Comparison of ENCODE assay signal across 12 cellular contexts in genomic region chr5:176540956-176541337, GRCh38. TPM values are rescaled to one million over a fixed set of nuclear protein-coding genes. Genes with fewer than 3 reads are reported as not detected.
DNase-seq lines count a peak whose midpoint lies in the region; ATAC-seq and TF ChIP-seq lines count a peak whose summit lies in the region.
"Had no signal": no experiment of that assay in that cellular context is flagged by ENCODE, and none has a peak within 500 bp of the region (broad histone marks: within the 10 kb centered on the region; RNA-seq: fewer than 3 reads in every experiment).

No MANE protein-coding gene starts in this region.

- TF ChIP-seq CTCF in heart left ventricle (IDR thresholded peaks at IDR 0.05) (no peak), vagina (IDR thresholded peaks at IDR 0.05) (no peak), tibial artery (IDR thresholded peaks at IDR 0.05) (no peak)

- H2AK5ac ChIP-seq in mesenchymal stem cell (ENCODE audit: low read length, severe bottlenecking) = peak overlapping the region; percentile 9

- no peak overlapping the region for H2AFZ ChIP-seq in mesenchymal stem cell (ENCODE audit: low read depth, low read length)

- H4K8ac ChIP-seq in mesenchymal stem cell (ENCODE audit: low read length) = no peak overlapping the region

- peak overlapping the region in 1 of 2 experiments; percentile 59 for H3K18ac ChIP-seq in mesenchymal stem cell (ENCODE audit: low read depth in 1 of 2, low read length in 2 of 2)

- peaks cover 54% of the 10 kb centered on the region for H3K4me1 Mint-ChIP-seq in activated naive CD8-positive, alpha-beta T cell treated with anti-CD3 and anti-CD28 coated beads, Interleukin-2, amount 10 ng/mL, durations not matched to agents 7 days and 5 days

- peaks cover 0 to 62% (median 29%) of the 10 kb centered on the region in 12 donors for H3K4me1 ChIP-seq in heart left ventricle
- H3K4me1 ChIP-seq in mesenchymal stem cell (ENCODE audit: control insufficient read depth, insufficient read depth, low read depth, low read length) = peaks cover 28% of the 10 kb centered on the region
- peaks cover 42% of the 10 kb centered on the region for H3K4me1 ChIP-seq in vagina
- peaks cover 0 to 27% (median 19%) of the 10 kb centered on the region in 4 donors for H3K4me1 ChIP-seq in tibial artery

- no peaks in the 10 kb centered on the region for H3K27me3 Mint-ChIP-seq in activated naive CD8-positive, alpha-beta T cell treated with anti-CD3 and anti-CD28 coated beads, Interleukin-2, amount 10 ng/mL, durations not matched to agents 7 days and 5 days

- peak overlapping the region; percentile 97 for H3K4me3 Mint-ChIP-seq in activated naive CD8-positive, alpha-beta T cell treated with anti-CD3 and anti-CD28 coated beads, Interleukin-2, amount 10 ng/mL, durations not matched to agents 7 days and 5 days

- H3K9ac ChIP-seq in mesenchymal stem cell (ENCODE audit: low read length) = no peak overlapping the region

- POLR2A ChIA-PET in activated naive CD8-positive, alpha-beta T cell treated with anti-CD3 and anti-CD28 coated beads, Interleukin-2, amount 10 ng/mL, durations not matched to agents 7 days and 5 days (lab: Charles Lee) = interaction anchor here (0.6 to 6.5 kb wide), 4 partner anchors 9 to 125 kb away, joined by 3 to 167 read pairs (median 12); no protein-coding TSS in a partner anchor

- H2BK15ac ChIP-seq in mesenchymal stem cell (ENCODE audit: low read depth, poor library complexity, severe bottlenecking) = no peak overlapping the region

- no peaks in the 10 kb centered on the region for H3K9me3 Mint-ChIP-seq in activated naive CD8-positive, alpha-beta T cell treated with anti-CD3 and anti-CD28 coated beads, Interleukin-2, amount 10 ng/mL, durations not matched to agents 7 days and 5 days

- peak overlapping the region; percentile 96 for H3K27ac Mint-ChIP-seq in activated naive CD8-positive, alpha-beta T cell treated with anti-CD3 and anti-CD28 coated beads, Interleukin-2, amount 10 ng/mL, durations not matched to agents 7 days and 5 days

- H2BK120ac ChIP-seq in mesenchymal stem cell (ENCODE audit: low read depth, low read length) = no peak overlapping the region

- ATAC-seq in heart left ventricle = no peak
- ATAC-seq in activated naive CD8-positive, alpha-beta T cell treated with anti-CD3 and anti-CD28 coated beads, Interleukin-2, amount 10 ng/mL, durations not matched to agents 7 days and 5 days (ENCODE audit: low read depth) = no peak
- ATAC-seq in HG03432 (IDR thresholded peaks at IDR 0.05; ENCODE audit: unreplicated experiment) = no peak

- H3K36me3 ChIP-seq in heart left ventricle = no peaks in the 10 kb centered on the region
- H3K36me3 ChIP-seq in mesenchymal stem cell (ENCODE audit: control insufficient read depth in 1 of 2, insufficient read depth in 2 of 2, low read depth in 1 of 2, low read length in 2 of 2) = no peaks in the 10 kb centered on the region
- no peaks in the 10 kb centered on the region for H3K36me3 ChIP-seq in vagina
- H3K36me3 ChIP-seq in tibial artery = no peaks in the 10 kb centered on the region

- H3K27me3 ChIP-seq in heart left ventricle = no peaks in the 10 kb centered on the region
- H3K27me3 ChIP-seq in mesenchymal stem cell (ENCODE audit: control insufficient read depth in 1 of 2, insufficient read depth in 1 of 2, low read length in 2 of 2) = no peaks in the 10 kb centered on the region
- no peaks in the 10 kb centered on the region for H3K27me3 ChIP-seq in vagina
- no peaks in the 10 kb centered on the region for H3K27me3 ChIP-seq in tibial artery
- H3K27me3 ChIP-seq: dorsolateral prefrontal cortex had no signal

- peak overlapping the region; percentile 83 for H4K91ac ChIP-seq in mesenchymal stem cell (ENCODE audit: low read length)

- no peak overlapping the region for H3K14ac ChIP-seq in mesenchymal stem cell (ENCODE audit: low read length in 2 of 2)

- TF ChIP-seq POLR2A in heart left ventricle (IDR thresholded peaks at IDR 0.05) (no peak), vagina (IDR thresholded peaks at IDR 0.05) (no peak)

- peak overlapping the region in 7 of 12 donors; percentile 73 to 98 (median 83) for H3K27ac ChIP-seq in heart left ventricle
- no peak overlapping the region for H3K27ac ChIP-seq in mesenchymal stem cell (ENCODE audit: low read length, poor library complexity, severe bottlenecking)
- peak overlapping the region; percentile 71 for H3K27ac ChIP-seq in vagina
- H3K27ac ChIP-seq in tibial artery = no peak overlapping the region

- no peak overlapping the region for H3K23ac ChIP-seq in mesenchymal stem cell (ENCODE audit: low read length in 2 of 2)

- peak overlapping the region in 1 of 12 donors; percentile 75 for H3K4me3 ChIP-seq in heart left ventricle
- no peak overlapping the region for H3K4me3 ChIP-seq in mesenchymal stem cell (ENCODE audit: insufficient read depth in 1 of 2, low read depth in 1 of 2, low read length in 2 of 2)
- H3K4me3 ChIP-seq in vagina = no peak overlapping the region
- no peak overlapping the region for H3K4me3 ChIP-seq in tibial artery

- no peak overlapping the region for H3K4ac ChIP-seq in mesenchymal stem cell (ENCODE audit: low read depth in 1 of 2, low read length in 2 of 2)

- no peak overlapping the region for H3K4me2 ChIP-seq in mesenchymal stem cell (ENCODE audit: low read length, poor library complexity, severe bottlenecking)

- no peaks in the 10 kb centered on the region for H3K9me3 ChIP-seq in heart left ventricle
- no peaks in the 10 kb centered on the region for H3K9me3 ChIP-seq in mesenchymal stem cell (ENCODE audit: control insufficient read depth, low read length)
- no peaks in the 10 kb centered on the region for H3K9me3 ChIP-seq in vagina
- H3K9me3 ChIP-seq in tibial artery = no peaks in the 10 kb centered on the region

- peak overlapping the region; percentile 9 to 58 for H2BK12ac ChIP-seq in mesenchymal stem cell (ENCODE audit: low read length in 2 of 2)

- H2BK5ac ChIP-seq in mesenchymal stem cell (ENCODE audit: low read depth, low read length, poor library complexity, severe bottlenecking) = no peak overlapping the region

- no peaks in the 10 kb centered on the region for H3K36me3 Mint-ChIP-seq in activated naive CD8-positive, alpha-beta T cell treated with anti-CD3 and anti-CD28 coated beads, Interleukin-2, amount 10 ng/mL, durations not matched to agents 7 days and 5 days

- intact Hi-C loops in heart left ventricle (cut with DNase I) = loop anchor here in 6 of 10 donors (5.0 to 10.0 kb wide), 4 partner anchors 94 to 126 kb away; partner anchors contain the start of genes CLTB (in 4 of the 6) and FAF2 (in 3 of the 6)
- intact Hi-C loops in cardiac septum (cut with DNase I) = loop anchor here (5.0 kb wide), 2 partner anchors 106 to 179 kb away; partner anchors contain the start of genes KIAA1191 and TSPAN17
- intact Hi-C loops in vagina (cut with DNase I) = loop anchor here (5.0 kb wide), 1 partner anchor 124 kb away; the partner anchor contains the start of gene CLTB
- intact Hi-C loops in tibial artery (cut with DNase I; ENCODE audit: low total_unique reads) = no loop called here

- DNase-seq in heart left ventricle = peak in 1 of 5 donors; percentile 13
- DNase-seq in cardiac septum (ENCODE audit: low spot score) = no peak
- DNase-seq in activated naive CD8-positive, alpha-beta T cell treated with anti-CD3 and anti-CD28 coated beads, Interleukin-2, amount 10 ng/mL, durations not matched to agents 7 days and 5 days = no peak
- DNase-seq in mesenchymal stem cell = no peak
- DNase-seq in vagina (ENCODE audit: extremely low spot score in 2 of 2) = no peak
- DNase-seq in NCI-H526 treated with DMSO at 0.1 percent for 48 hours (lab: John Stamatoyannopoulos, UW) = no peak
- no peak for DNase-seq in tibial artery
- DNase-seq: dorsolateral prefrontal cortex, NCI-H1694 treated with DMSO at 0.1 percent for 48 hours had no signal

- WGBS in heart left ventricle, 4 donors = 85 to 98% (median 89%) methylated on average over 8 of the region's 8 CpGs
- 94% methylated on average over 8 of the region's 8 CpGs for WGBS in mesenchymal stem cell

- peaks cover 6% of the 10 kb centered on the region for H3K79me1 ChIP-seq in mesenchymal stem cell (replicated peaks; ENCODE audit: low read length, poor library complexity, severe bottlenecking)

RNA-seq across cellular contexts. Expression of gene RNF44, which starts 3.7 kb away (rescaled TPM):
- total RNA-seq in heart left ventricle (10 to 100 TPM in 8 of 9 donors, 1 to 10 TPM in 1; 9.2 to 35.7 (median 21.0) TPM), cardiac septum (25.4 TPM), vagina (24.6 TPM)
- 10 to 100 TPM; 14.4 to 14.8 TPM for polyA plus RNA-seq in heart left ventricle
- total RNA-seq in activated naive CD8-positive, alpha-beta T cell treated with anti-CD3 and anti-CD28 coated beads, Interleukin-2, amount 10 ng/mL, durations not matched to agents 7 days and 5 days = 100 to 1,000 TPM; 162 to 166 TPM
- polyA plus RNA-seq in mesenchymal stem cell (2013, experiment 1 of 2) = 19.2 TPM
- polyA plus RNA-seq in mesenchymal stem cell (2013, experiment 2 of 2) = 17.6 TPM

RNA-seq across cellular contexts. Expression of gene CDHR2, which starts 8.2 kb away (rescaled TPM):
- under 1 TPM in 4 of 9 donors, not detected in 5; 0.08 to 0.67 (median 0.40) TPM for total RNA-seq in heart left ventricle
- polyA plus RNA-seq in heart left ventricle = under 1 TPM in 1 of 2 donors, not detected in 1; 0.07 TPM
- 0.51 TPM for total RNA-seq in cardiac septum
- total RNA-seq in activated naive CD8-positive, alpha-beta T cell treated with anti-CD3 and anti-CD28 coated beads, Interleukin-2, amount 10 ng/mL, durations not matched to agents 7 days and 5 days = 1 to 10 TPM; 2.4 to 3.8 TPM
- polyA plus RNA-seq in mesenchymal stem cell (2013, experiment 1 of 2) = 0.01 TPM
- polyA plus RNA-seq in mesenchymal stem cell (2013, experiment 2 of 2) = not detected
- not detected for total RNA-seq in vagina
- total RNA-seq: RPMI7951 had no signal
- polyA plus RNA-seq: BJ had no signal

Comparison
In these comparisons a context has a peak if more than half of its experiments do, and no peak if none do; other contexts are left out.
1. H3K27ac ChIP-seq: peak in heart left ventricle (7 of 12) and vagina (single experiment); none in mesenchymal stem cell (single experiment) and tibial artery (0 of 2).